In genomic region chr5:87780831-87781760, GRCh38 we compare ENCODE assay signal across 8 cellular contexts.
A peak's percentile ranks its signal among the peaks of the same experiment; 100 is the strongest.
DNase-seq lines count a peak whose midpoint lies in the region; ATAC-seq, FAIRE-seq and TF ChIP-seq lines count a peak whose summit lies in the region.

No MANE protein-coding gene starts in this region.

- CTCF ChIA-PET in Panc1 (lab: Charles Lee) = interaction anchor here (0.5 to 2.8 kb wide), 8 partner anchors 12 to 943 kb away, joined by 3 to 13 read pairs (median 3); no protein-coding TSS in a partner anchor

- no peaks in the 10 kb centered on the region for H3K36me3 ChIP-seq in Panc1 (ENCODE audit: control insufficient read depth, insufficient read depth, low read length)

- H3K27me3 Mint-ChIP-seq in activated T-cell treated with anti-CD3 and anti-CD28 coated beads, Interleukin-2, amount 50 U/mL, for 4 hours (ENCODE audit: low read depth) = peaks cover 32% of the 10 kb centered on the region
- no peaks in the 10 kb centered on the region for H3K27me3 Mint-ChIP-seq in nephron progenitor cell (ENCODE audit: low read depth, poor library complexity)

- POLR2A ChIA-PET in Panc1 (lab: Charles Lee) = no interaction called here

- no peaks in the 10 kb centered on the region for H3K4me1 Mint-ChIP-seq in activated T-cell treated with anti-CD3 and anti-CD28 coated beads, Interleukin-2, amount 50 U/mL, for 4 hours (ENCODE audit: low read depth)
- peaks cover 40% of the 10 kb centered on the region for H3K4me1 Mint-ChIP-seq in nephron progenitor cell

- H3K9me3 Mint-ChIP-seq in activated T-cell treated with anti-CD3 and anti-CD28 coated beads, Interleukin-2, amount 50 U/mL, for 4 hours = no peaks in the 10 kb centered on the region
- no peaks in the 10 kb centered on the region for H3K9me3 Mint-ChIP-seq in nephron progenitor cell

- no peaks in the 10 kb centered on the region for H3K36me3 Mint-ChIP-seq in activated T-cell treated with anti-CD3 and anti-CD28 coated beads, Interleukin-2, amount 50 U/mL, for 4 hours (ENCODE audit: insufficient read depth)
- no peaks in the 10 kb centered on the region for H3K36me3 Mint-ChIP-seq in nephron progenitor cell (ENCODE audit: low read depth)

- ATAC-seq in Panc1 = peak; percentile 100
- peak; percentile 97 to 98 for ATAC-seq in activated T-cell treated with anti-CD3 and anti-CD28 coated beads, Interleukin-2, amount 50 U/mL, for 4 hours
- ATAC-seq in stimulated activated naive CD8-positive, alpha-beta T cell treated with anti-CD3 and anti-CD28 coated beads, Interleukin-15, Interleukin-2, amounts not matched to agents 100 U/mL and 50 U/mL, for 24 hours = peak; percentile 98

- H3K4me3 ChIP-seq in Panc1 (ENCODE audit: low read depth in 2 of 2, low read length in 2 of 2) (no peak overlapping the region), fibroblast of mammary gland (ENCODE audit: control insufficient read depth, low read depth, low read length) (no peak overlapping the region)

- TF ChIP-seq CTCF in Panc1 (IDR thresholded peaks at IDR 0.05) = peak; percentile 93
- peak; percentile 88 for TF ChIP-seq CTCF in fibroblast of mammary gland (conservative IDR thresholded peaks at IDR 0.05; ENCODE audit: control insufficient read depth, insufficient read depth, low read depth, low read length)
- TF ChIP-seq CTCF in nephron progenitor cell (IDR thresholded peaks at IDR 0.05) = peak; percentile 97

- H3K27ac Mint-ChIP-seq in nephron progenitor cell = no peak overlapping the region

- no peak for TF ChIP-seq POLR2A in H54 (IDR thresholded peaks at IDR 0.05; ENCODE audit: low read depth, low read length)

- H3K4me1 ChIP-seq in Panc1 (ENCODE audit: control insufficient read depth, insufficient read depth, low read length) = no peaks in the 10 kb centered on the region

- intact Hi-C loops in Panc1 (cut with micrococcal nuclease; ENCODE audit: unreplicated experiment) = loop anchor here (1.0 to 10.0 kb wide), 3 partner anchors 364 to 910 kb away; no protein-coding TSS in a partner anchor

- DNase-seq in ELF-1 (ENCODE audit: low read depth, low spot score) (peak; percentile 78), H54 (ENCODE audit: insufficient read length, low spot score) (peak; percentile 7), LHCN-M2 (ENCODE audit: low read depth) (peak; percentile 72), Panc1 (ENCODE audit: low read depth, low spot score) (peak; percentile 64), fibroblast of mammary gland (ENCODE audit: low read depth) (peak; percentile 80), nephron progenitor cell (peak; percentile 83)
- DNase-seq in activated T-cell treated with anti-CD3 and anti-CD28 coated beads, Interleukin-2, amount 50 U/mL, for 4 hours = peak; percentile 64
- peak; percentile 75 for DNase-seq in stimulated activated naive CD8-positive, alpha-beta T cell treated with anti-CD3 and anti-CD28 coated beads, Interleukin-15, Interleukin-2, amounts not matched to agents 100 U/mL and 50 U/mL, for 24 hours

- H3K9me3 ChIP-seq in Panc1 (ENCODE audit: control insufficient read depth, insufficient read depth, low read depth, low read length) = no peaks in the 10 kb centered on the region

- peak; percentile 94 for FAIRE-seq in H54 (lab: Jason Lieb, UNC)

- H3K27ac ChIP-seq in Panc1 (ENCODE audit: low read length) = no peak overlapping the region

- peaks cover 3% of the 10 kb centered on the region; the same call in 1 of the 2 replicates for H3K27me3 ChIP-seq in Panc1 (ENCODE audit: control insufficient read depth, insufficient read depth, low read length)

- no peak overlapping the region for H3K4me3 Mint-ChIP-seq in activated T-cell treated with anti-CD3 and anti-CD28 coated beads, Interleukin-2, amount 50 U/mL, for 4 hours
- peak overlapping the region; percentile 55 for H3K4me3 Mint-ChIP-seq in nephron progenitor cell

- in situ Hi-C loops in Panc1 (cut with HindIII; ENCODE audit: low pct_unique_long_range_greater_than_20kb, low sequenced_read_pairs) = no loop called here

- no TSS peak for BruUV-seq in Panc1 (replicated peaks; lab: Mats Ljungman, UMichigan)

Comparison
In these comparisons a context has a peak if more than half of its experiments do, and no peak if none do; other contexts are left out.
1. DNase-seq: peak in every context shown above with its lines; median percentile 83 in nephron progenitor cell; 80 in fibroblast of mammary gland; 78 in ELF-1; 75 in stimulated activated naive CD8-positive, alpha-beta T cell treated with anti-CD3 and anti-CD28 coated beads, Interleukin-15, Interleukin-2, amounts not matched to agents 100 U/mL and 50 U/mL, for 24 hours; 72 in LHCN-M2; 64 in Panc1; 64 in activated T-cell treated with anti-CD3 and anti-CD28 coated beads, Interleukin-2, amount 50 U/mL, for 4 hours; 7 in H54.